10 cellular contexts compared by ENCODE assay signal in the genomic region with DNA sequence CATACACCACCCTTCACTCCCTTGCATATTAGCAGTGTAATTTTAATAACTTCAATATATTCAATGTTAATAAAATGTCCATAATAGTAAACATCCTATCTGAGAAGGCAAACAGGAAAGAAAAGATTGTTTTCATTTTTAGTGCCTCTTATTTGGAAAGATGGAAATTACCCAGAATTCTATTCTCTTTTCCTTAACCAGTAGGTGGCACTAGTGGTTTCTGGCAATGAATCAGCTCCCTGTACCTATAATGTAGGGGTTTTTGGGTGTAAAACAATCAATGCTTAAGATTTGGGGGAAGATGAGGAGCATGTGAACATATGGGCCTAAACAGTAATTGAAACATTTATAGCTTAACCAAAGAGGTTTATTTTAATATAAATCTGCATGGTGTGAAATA. TPM values are rescaled to one million over a fixed set of nuclear protein-coding genes. Genes with fewer than 3 reads are reported as not detected.
A peak's percentile ranks its signal among the peaks of the same experiment; 100 is the strongest.
DNase-seq lines count a peak whose midpoint lies in the region; ATAC-seq and TF ChIP-seq lines count a peak whose summit lies in the region.
"Had no signal": no experiment of that assay in that cellular context is flagged by ENCODE, and none has a peak within 500 bp of the region (broad histone marks: within the 10 kb centered on the region; RNA-seq: fewer than 3 reads in every experiment).

No MANE protein-coding gene starts in this region.

- H3K4me1 ChIP-seq in esophagus muscularis mucosa = peaks cover 10 to 13% (median 12%) of the 10 kb centered on the region in 4 donors
- H3K4me1 ChIP-seq in thoracic aorta (ENCODE audit: control insufficient read depth in 1 of 2, low read depth in 2 of 2) = peaks cover 10 to 15% of the 10 kb centered on the region in 2 donors
- H3K4me1 ChIP-seq in prostate gland (replicated peaks) = no peaks in the 10 kb centered on the region

- no peak overlapping the region for H3K4me3 ChIP-seq in esophagus muscularis mucosa
- no peak overlapping the region for H3K4me3 ChIP-seq in thoracic aorta
- H3K4me3 ChIP-seq in prostate gland = no peak overlapping the region

- H3K36me3 ChIP-seq in esophagus muscularis mucosa (no peaks in the 10 kb centered on the region), thoracic aorta (no peaks in the 10 kb centered on the region), prostate gland (no peaks in the 10 kb centered on the region)

- POLR2A ChIA-PET in naive thymus-derived CD8-positive, alpha-beta T cell (lab: Charles Lee) = no interaction called here

- H3K27ac ChIP-seq in esophagus muscularis mucosa (replicated peaks in 1 of 4) (no peak overlapping the region), thoracic aorta (no peak overlapping the region), prostate gland (no peak overlapping the region)

- no peak for TF ChIP-seq EP300 in esophagus muscularis mucosa (IDR thresholded peaks at IDR 0.05)

- H3K9me3 ChIP-seq in esophagus muscularis mucosa (no peaks in the 10 kb centered on the region), thoracic aorta (no peaks in the 10 kb centered on the region), prostate gland (no peaks in the 10 kb centered on the region)

- DNase-seq in NCI-H345 (lab: John Stamatoyannopoulos, UW) (peak; percentile 8), NCI-H345 treated with DMSO at 0.1 percent for 48 hours (lab: John Stamatoyannopoulos, UW; ENCODE audit: unreplicated experiment) (no peak), NCI-H748 (lab: John Stamatoyannopoulos, UW; ENCODE audit: unreplicated experiment) (peak; percentile 38), esophagus muscularis mucosa (ENCODE audit: extremely low spot score) (no peak), thoracic aorta (ENCODE audit: low spot score) (no peak), prostate gland (ENCODE audit: low spot score) (no peak), ecto neural progenitor cell (ENCODE audit: low spot score) (no peak)
- no peak for DNase-seq in naive thymus-derived CD8-positive, alpha-beta T cell
- DNase-seq: activated B cell treated with CpG ODN at 0.5 μM for 24 hours; stimulated activated CD4-positive, alpha-beta T cell treated with anti-CD3 and anti-CD28 coated beads, Interleukin-4, amount 100 ng/mL, for 4 hours had no signal

- TF ChIP-seq CTCF in esophagus muscularis mucosa (IDR thresholded peaks at IDR 0.05) (peak in 2 of 3 experiments; percentile 26 to 42), thoracic aorta (IDR thresholded peaks at IDR 0.05) (peak; percentile 24), prostate gland (IDR thresholded peaks at IDR 0.05) (peak in 1 of 4 experiments; percentile 47)

- peaks cover 13 to 39% (median 27%) of the 10 kb centered on the region in 5 donors for H3K27me3 Mint-ChIP-seq in naive thymus-derived CD8-positive, alpha-beta T cell

- H3K4me3 Mint-ChIP-seq in naive thymus-derived CD8-positive, alpha-beta T cell = no peak overlapping the region
- H3K4me3 Mint-ChIP-seq: activated B cell treated with CpG ODN at 0.5 μM for 24 hours had no signal

- no peaks in the 10 kb centered on the region for H3K36me3 Mint-ChIP-seq in naive thymus-derived CD8-positive, alpha-beta T cell

- H3K27me3 ChIP-seq in esophagus muscularis mucosa (no peaks in the 10 kb centered on the region), thoracic aorta (replicated peaks; ENCODE audit: insufficient read depth) (no peaks in the 10 kb centered on the region), prostate gland (replicated peaks; ENCODE audit: insufficient read depth) (no peaks in the 10 kb centered on the region)

- no peaks in the 10 kb centered on the region for H3K4me1 Mint-ChIP-seq in naive thymus-derived CD8-positive, alpha-beta T cell
- H3K4me1 Mint-ChIP-seq: activated B cell treated with CpG ODN at 0.5 μM for 24 hours had no signal

- no peak for TF ChIP-seq POLR2A in esophagus muscularis mucosa (IDR thresholded peaks at IDR 0.05; ENCODE audit: low read depth)
- TF ChIP-seq POLR2A in prostate gland (IDR thresholded peaks at IDR 0.05) = no peak

- intact Hi-C loops in esophagus muscularis mucosa (cut with DNase I) = loop anchor here (10.0 kb wide), 1 partner anchor 517 kb away; no protein-coding TSS in a partner anchor
- intact Hi-C loops in prostate gland (cut with DNase I) = no loop called here

- no peak overlapping the region for H3K27ac Mint-ChIP-seq in naive thymus-derived CD8-positive, alpha-beta T cell
- H3K27ac Mint-ChIP-seq: activated B cell treated with CpG ODN at 0.5 μM for 24 hours had no signal

- peaks cover 0 to 4% (median 0%) of the 10 kb centered on the region in 9 donors for H3K9me3 Mint-ChIP-seq in naive thymus-derived CD8-positive, alpha-beta T cell
- H3K9me3 Mint-ChIP-seq: activated B cell treated with CpG ODN at 0.5 μM for 24 hours had no signal

- no peak for ATAC-seq in thoracic aorta (ENCODE audit: insufficient number of reproducible peaks, low FRiP score, low read depth)
- ATAC-seq in naive thymus-derived CD8-positive, alpha-beta T cell = no peak

RNA-seq across cellular contexts. Expression of a gene that starts 5.7 kb away (rescaled TPM):
- total RNA-seq in esophagus muscularis mucosa (1 to 10 TPM; 2.1 to 5.2 (median 3.8) TPM), thoracic aorta (10 to 100 TPM; 12.9 to 15.3 TPM), prostate gland (10 to 100 TPM in 1 of 2 donors, 1 to 10 TPM in 1; 9.8 to 18.1 TPM)
- total RNA-seq in naive thymus-derived CD8-positive, alpha-beta T cell = not detected
- not detected for polyA plus RNA-seq in naive thymus-derived CD8-positive, alpha-beta T cell
- total RNA-seq: activated B cell treated with CpG ODN at 0.5 μM for 24 hours had no signal

Comparison
In these comparisons a context has a peak if more than half of its experiments do, and no peak if none do; other contexts are left out.
1. DNase-seq: peak in NCI-H345 (single experiment) and NCI-H748 (single experiment); none in NCI-H345 treated with DMSO at 0.1 percent for 48 hours (single experiment), esophagus muscularis mucosa (single experiment), thoracic aorta (single experiment), naive thymus-derived CD8-positive, alpha-beta T cell (0 of 10), prostate gland (single experiment) and ecto neural progenitor cell (single experiment).